In the genomic region with DNA sequence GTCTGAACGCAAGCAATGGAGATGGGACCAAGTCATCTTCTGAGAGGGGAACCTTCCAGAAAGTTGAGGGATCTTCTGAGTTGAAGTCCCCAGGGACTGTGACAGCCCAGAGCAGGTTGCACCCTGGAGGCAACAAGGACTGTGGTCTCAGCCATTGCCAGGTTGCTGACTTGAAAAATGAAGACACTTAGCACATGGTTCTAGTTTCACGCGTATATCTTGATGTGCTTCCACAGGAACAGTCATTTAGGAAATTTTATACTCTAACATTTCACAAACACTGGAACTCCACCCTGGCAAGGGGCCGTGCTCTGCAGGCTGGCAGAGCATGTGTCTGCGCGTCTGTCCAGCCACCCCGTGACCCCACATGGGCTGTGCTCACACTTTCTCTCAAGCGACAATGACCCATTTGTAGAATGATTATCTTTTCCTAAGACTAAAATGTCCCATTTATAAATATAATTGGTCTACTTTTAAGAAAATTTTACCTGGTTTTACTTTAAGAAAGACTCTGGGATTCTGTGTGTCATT, we compare ENCODE assay signal across 13 cellular contexts.
A peak's percentile ranks its signal among the peaks of the same experiment; 100 is the strongest.
DNase-seq lines count a peak whose midpoint lies in the region; TF ChIP-seq lines count a peak whose summit lies in the region.
"Had no signal": no experiment of that assay in that cellular context is flagged by ENCODE, and none has a peak within 500 bp of the region (broad histone marks: within the 10 kb centered on the region; RNA-seq: fewer than 3 reads in every experiment).

No MANE protein-coding gene starts in this region.

- no peak overlapping the region for H3K9ac ChIP-seq in BLaER1 treated with 17β-estradiol and CSF1 and Interleukin-3, amounts not matched to agents 10 nM and 100 nM

- TF ChIP-seq POLR2A in esophagus squamous epithelium (IDR thresholded peaks at IDR 0.05): no peak

- H3K36me3 ChIP-seq in BLaER1 treated with 17β-estradiol and CSF1 and Interleukin-3, amounts not matched to agents 10 nM and 100 nM: no peaks in the 10 kb centered on the region
- no peaks in the 10 kb centered on the region for H3K36me3 ChIP-seq in esophagus squamous epithelium

- TF ChIP-seq CTCF in coronary artery (IDR thresholded peaks at IDR 0.05) (no peak), esophagus squamous epithelium (IDR thresholded peaks at IDR 0.05) (no peak)

- H3K4me1 ChIP-seq in BLaER1 treated with 17β-estradiol and CSF1 and Interleukin-3, amounts not matched to agents 10 nM and 100 nM: peaks cover 48 to 78% (median 71%) of the 10 kb centered on the region in 10 experiments
- H3K4me1 ChIP-seq in esophagus squamous epithelium: peaks cover 0 to 27% (median 19%) of the 10 kb centered on the region in 3 donors

- H3K27ac ChIP-seq in BLaER1 treated with 17β-estradiol and CSF1 and Interleukin-3, amounts not matched to agents 10 nM and 100 nM: no peak overlapping the region
- H3K27ac ChIP-seq in coronary artery (no peak overlapping the region), esophagus squamous epithelium (no peak overlapping the region)

- WGBS in esophagus squamous epithelium, 2 donors: 81 to 83% methylated on average over 7 to 8 of the region's 8 CpGs

- peak overlapping the region in 8 of 11 experiments; percentile 76 to 94 (median 84); a peak in 12 of 22 replicates for H3K4me2 ChIP-seq in BLaER1 treated with 17β-estradiol and CSF1 and Interleukin-3, amounts not matched to agents 10 nM and 100 nM
- H3K4me2 ChIP-seq: GM23338 had no signal

- no peaks in the 10 kb centered on the region for H3K9me3 ChIP-seq in BLaER1 treated with 17β-estradiol and CSF1 and Interleukin-3, amounts not matched to agents 10 nM and 100 nM (replicated peaks in 1 of 11)
- no peaks in the 10 kb centered on the region for H3K9me3 ChIP-seq in esophagus squamous epithelium

- H3K4me3 ChIP-seq in BLaER1 treated with 17β-estradiol and CSF1 and Interleukin-3, amounts not matched to agents 10 nM and 100 nM: no peak overlapping the region
- H3K4me3 ChIP-seq in coronary artery (no peak overlapping the region), esophagus squamous epithelium (no peak overlapping the region)
- H3K4me3 ChIP-seq: GM23338 had no signal

- DNase-seq in coronary artery (ENCODE audit: low spot score) (peak; percentile 35), posterior vena cava (ENCODE audit: low spot score) (peak; percentile 57), esophagus squamous epithelium (lab: John Stamatoyannopoulos, UW) (no peak), NCI-H2227 (lab: John Stamatoyannopoulos, UW; ENCODE audit: unreplicated experiment) (no peak), DMS53 (lab: John Stamatoyannopoulos, UW) (no peak)
- DNase-seq: CD4-positive, alpha-beta T cell; CD8-positive, alpha-beta memory T cell; DMS 273 treated with DMSO at 0.1 percent for 48 hours; DMS79 treated with DMSO at 0.1 percent for 48 hours; GF-D8; H9 had no signal

- peaks cover 0 to 12% (median 0%) of the 10 kb centered on the region in 11 experiments; a peak in 4 of 22 replicates for H3K27me3 ChIP-seq in BLaER1 treated with 17β-estradiol and CSF1 and Interleukin-3, amounts not matched to agents 10 nM and 100 nM
- no peaks in the 10 kb centered on the region for H3K27me3 ChIP-seq in esophagus squamous epithelium

- no peaks in the 10 kb centered on the region; a peak in 1 of 22 replicates for H4K20me1 ChIP-seq in BLaER1 treated with 17β-estradiol and CSF1 and Interleukin-3, amounts not matched to agents 10 nM and 100 nM

- intact Hi-C loops in posterior vena cava (cut with DNase I) (no loop called here), esophagus squamous epithelium (cut with DNase I) (no loop called here)

Comparison
In these comparisons a context has a peak if more than half of its experiments do, and no peak if none do; other contexts are left out.
1. DNase-seq: peak in coronary artery (single experiment) and posterior vena cava (single experiment); none in esophagus squamous epithelium (single experiment), NCI-H2227 (single experiment) and DMS53 (single experiment).